Comparison of ENCODE assay signal across 13 cellular contexts in genomic region chr4:7817877-7818675, GRCh38.
DNase-seq lines count a peak whose midpoint lies in the region; ATAC-seq and TF ChIP-seq lines count a peak whose summit lies in the region.
"Had no signal": no experiment of that assay in that cellular context is flagged by ENCODE, and none has a peak within 500 bp of the region (broad histone marks: within the 10 kb centered on the region; RNA-seq: fewer than 3 reads in every experiment).

No MANE protein-coding gene starts in this region.

- H3K4me1 ChIP-seq in H9 (ENCODE audit: insufficient read depth, low read length), result no peaks in the 10 kb centered on the region
- peaks cover 22 to 68% (median 66%) of the 10 kb centered on the region in 4 donors for H3K4me1 ChIP-seq in esophagus muscularis mucosa
- H3K4me1 ChIP-seq in ovary (ENCODE audit: insufficient read depth), result peaks cover 16% of the 10 kb centered on the region

- ATAC-seq in HG02840 (IDR thresholded peaks at IDR 0.05; ENCODE audit: low FRiP score, unreplicated experiment) (no peak), GM19397 (IDR thresholded peaks at IDR 0.05; ENCODE audit: unreplicated experiment) (no peak)

- no peaks in the 10 kb centered on the region for H3K79me1 ChIP-seq in H9 (ENCODE audit: insufficient read depth, low read depth, low read length, poor library complexity, severe bottlenecking)

- no peak overlapping the region for H3K4me2 ChIP-seq in H9 (ENCODE audit: insufficient read depth, insufficient read length, low read length)

- peaks cover 16 to 23% of the 10 kb centered on the region in 2 experiments for H3K4me1 Mint-ChIP-seq in H9

- no peaks in the 10 kb centered on the region for H3K27me3 Mint-ChIP-seq in H9 (ENCODE audit: low read depth)
- H3K27me3 Mint-ChIP-seq: CD4-positive, alpha-beta T cell had no signal

- DNase-seq in H9 (no peak), NCI-H524 treated with DMSO at 0.1 percent for 48 hours (lab: John Stamatoyannopoulos, UW) (peak; percentile 62), esophagus muscularis mucosa (ENCODE audit: extremely low spot score) (no peak), ovary (peak; percentile 56 to 71 (median 65)), HuH-7.5 (ENCODE audit: low spot score) (no peak), NCI-H1436 (lab: John Stamatoyannopoulos, UW) (no peak)
- DNase-seq: activated effector memory CD4-positive, alpha-beta T cell treated with anti-CD3 and anti-CD28 coated beads, Interleukin-2, amount 50 U/mL, for 16 hours; CD4-positive, alpha-beta T cell; NCI-H226; stimulated activated CD4-positive, alpha-beta T cell treated with anti-CD3 and anti-CD28 coated beads, Interleukin-15, amount 100 ng/mL, for 24 hours had no signal

- no peak overlapping the region for H3K4ac ChIP-seq in H9 (ENCODE audit: low read depth, low read length)

- H4K20me1 ChIP-seq in H9 (ENCODE audit: control insufficient read depth, insufficient read depth, insufficient read length), result no peaks in the 10 kb centered on the region

- no peaks in the 10 kb centered on the region for H3K27me3 ChIP-seq in H9 (ENCODE audit: insufficient read depth, low read length)
- H3K27me3 ChIP-seq in esophagus muscularis mucosa, result no peaks in the 10 kb centered on the region
- H3K27me3 ChIP-seq in ovary, result no peaks in the 10 kb centered on the region

- no CpG with 5 or more reads among the region's 9 CpGs for WGBS in H9 (ENCODE audit: extremely low coverage, insufficient read length, low lambda C conversion rate)
- WGBS in esophagus muscularis mucosa, result 68% methylated on average over 7 of the region's 9 CpGs
- 34 to 45% (median 36%) methylated on average over 9 of the region's 9 CpGs for WGBS in ovary, 3 donors

- H3K27ac Mint-ChIP-seq in H9, result peak overlapping the region; percentile 5 to 78 (median 64); a peak in 4 of 7 replicates
- H3K27ac Mint-ChIP-seq: CD4-positive, alpha-beta T cell had no signal

- no peak overlapping the region for H2AFZ ChIP-seq in H9 (ENCODE audit: low read length)

- H3K56ac ChIP-seq in H9 (ENCODE audit: insufficient read length, low read depth, low read length), result no peak overlapping the region

- no peak overlapping the region for H3K4me3 Mint-ChIP-seq in H9
- H3K4me3 Mint-ChIP-seq: CD4-positive, alpha-beta T cell; neural crest cell had no signal

- TF ChIP-seq CTCF in H9 (conservative IDR thresholded peaks at IDR 0.05) (no peak), esophagus muscularis mucosa (IDR thresholded peaks at IDR 0.05) (no peak), ovary (IDR thresholded peaks at IDR 0.05) (no peak)

- no peaks in the 10 kb centered on the region for H3K9me3 Mint-ChIP-seq in H9
- H3K9me3 Mint-ChIP-seq: CD4-positive, alpha-beta T cell; neural crest cell had no signal

- no peaks in the 10 kb centered on the region for H3K79me2 ChIP-seq in H9 (ENCODE audit: insufficient read depth, low read length)

- H3K23me2 ChIP-seq in H9 (ENCODE audit: insufficient read length, low read depth, low read length, poor library complexity, severe bottlenecking), result no peaks in the 10 kb centered on the region

- H2BK5ac ChIP-seq in H9 (ENCODE audit: insufficient read length, low read length), result no peak overlapping the region

- H2BK120ac ChIP-seq in H9 (ENCODE audit: low read depth, low read length, poor library complexity, severe bottlenecking), result no peak overlapping the region

- no peak overlapping the region for H3K18ac ChIP-seq in H9 (ENCODE audit: insufficient read length, low read depth, low read length)

- no peak overlapping the region for H3K27ac ChIP-seq in H9 (ENCODE audit: insufficient read length, low read depth, low read length)
- H3K27ac ChIP-seq in esophagus muscularis mucosa (replicated peaks in 1 of 4), result peak overlapping the region; percentile 55 to 87 (median 81)
- peak overlapping the region; percentile 27 to 68 for H3K27ac ChIP-seq in ovary

- H3T11ph ChIP-seq in H9 (ENCODE audit: low read length), result no peak overlapping the region

- H4K91ac ChIP-seq in H9 (ENCODE audit: insufficient read length, low read depth, low read length), result no peak overlapping the region

- H3K9me3 ChIP-seq in H9 (ENCODE audit: control insufficient read depth, low read depth, low read length) (no peaks in the 10 kb centered on the region), esophagus muscularis mucosa (no peaks in the 10 kb centered on the region), ovary (no peaks in the 10 kb centered on the region)

- H4K5ac ChIP-seq in H9 (ENCODE audit: insufficient read length, low read depth, low read length), result no peak overlapping the region

- no peak overlapping the region for H2BK12ac ChIP-seq in H9 (ENCODE audit: insufficient read length, low read depth, low read length)

- H3K36me3 ChIP-seq in esophagus muscularis mucosa (peaks cover 6 to 44% (median 28%) of the 10 kb centered on the region in 4 donors), ovary (no peaks in the 10 kb centered on the region)

- H3K14ac ChIP-seq in H9 (ENCODE audit: insufficient read depth, low read length), result no peak overlapping the region

- H4K8ac ChIP-seq in H9 (replicated peaks; ENCODE audit: insufficient read length, low read depth, low read length), result no peak overlapping the region

- H2BK15ac ChIP-seq in H9 (ENCODE audit: low read depth, low read length), result no peak overlapping the region

- H3K23ac ChIP-seq in H9 (ENCODE audit: insufficient read length, low read depth, low read length), result no peak overlapping the region

- H3K4me3 ChIP-seq in esophagus muscularis mucosa (no peak overlapping the region), ovary (no peak overlapping the region)

- TF ChIP-seq EP300 in esophagus muscularis mucosa (IDR thresholded peaks at IDR 0.05), result no peak
- TF ChIP-seq EP300 in ovary (IDR thresholded peaks at IDR 0.05), result no peak

- intact Hi-C loops in esophagus muscularis mucosa (cut with DNase I) (no loop called here), ovary (cut with DNase I) (no loop called here)

- no peak overlapping the region for H2AK5ac ChIP-seq in H9 (ENCODE audit: insufficient read length, low read length)

- no peak overlapping the region for H2BK20ac ChIP-seq in H9 (ENCODE audit: low read depth, low read length, poor library complexity, severe bottlenecking)

- H3K36me3 Mint-ChIP-seq in H9 (ENCODE audit: insufficient read depth in 1 of 3, low read depth in 3 of 3), result peaks cover 8 to 22% (median 17%) of the 10 kb centered on the region in 3 experiments; a peak in 6 of 7 replicates

- no peak overlapping the region for H3K9ac ChIP-seq in H9 (ENCODE audit: extremely low read depth, insufficient read length, low read length)

- TF ChIP-seq POLR2A in esophagus muscularis mucosa (IDR thresholded peaks at IDR 0.05; ENCODE audit: low read depth) (no peak), ovary (IDR thresholded peaks at IDR 0.05) (no peak)

Comparison
In these comparisons a context has a peak if more than half of its experiments do, and no peak if none do; other contexts are left out.
1. DNase-seq: peak in NCI-H524 treated with DMSO at 0.1 percent for 48 hours (single experiment) and ovary (5 of 5); none in H9 (single experiment), esophagus muscularis mucosa (single experiment), HuH-7.5 (single experiment) and NCI-H1436 (single experiment).